In the genomic region with DNA sequence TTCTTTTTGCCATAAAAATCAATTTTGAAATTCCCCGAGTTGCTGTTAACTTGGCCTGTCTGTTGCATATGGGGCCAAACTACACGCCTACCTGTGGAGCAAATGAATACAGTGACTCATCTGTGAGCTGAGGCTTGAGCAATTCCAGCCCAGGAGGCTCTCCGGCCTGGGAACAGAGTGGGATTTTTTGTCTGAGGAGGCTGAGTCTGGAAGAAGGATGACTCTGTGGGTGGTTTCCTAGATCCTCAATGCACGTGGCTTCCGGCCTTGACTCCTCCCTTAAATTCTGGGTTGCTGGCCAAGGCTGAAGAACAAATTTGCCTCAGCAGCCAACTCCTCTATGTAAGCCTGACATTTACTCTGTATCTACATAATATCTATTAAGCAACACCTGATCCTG, we compare ENCODE assay signal across 12 cellular contexts.
A peak's percentile ranks its signal among the peaks of the same experiment; 100 is the strongest.
DNase-seq lines count a peak whose midpoint lies in the region; ATAC-seq, FAIRE-seq and TF ChIP-seq lines count a peak whose summit lies in the region.
"Had no signal": no experiment of that assay in that cellular context is flagged by ENCODE, and none has a peak within 500 bp of the region (broad histone marks: within the 10 kb centered on the region; RNA-seq: fewer than 3 reads in every experiment).

No MANE protein-coding gene starts in this region.

- no peak for DNase-seq in GM12891 (ENCODE audit: insufficient read length, low spot score)
- DNase-seq in adipocyte (ENCODE audit: low read depth) = peak; percentile 44
- DNase-seq in left ventricle myocardium inferior = peak; percentile 47
- DNase-seq in sigmoid colon = peak; percentile 88
- DNase-seq in NCI-H510A (lab: John Stamatoyannopoulos, UW) = no peak
- DNase-seq: DMS79 treated with DMSO at 0.1 percent for 48 hours; head of caudate nucleus; NCI-H2227 treated with DMSO at 0.1 percent for 48 hours; stimulated activated naive CD8-positive, alpha-beta T cell treated with anti-CD3 and anti-CD28 coated beads, Interleukin-15, amount 100 ng/mL, for 72 hours had no signal

- no peaks in the 10 kb centered on the region for H3K36me3 ChIP-seq in adipocyte (ENCODE audit: control insufficient read depth, insufficient read depth, low read length, severe bottlenecking)
- H3K36me3 ChIP-seq in left ventricle myocardium inferior = no peaks in the 10 kb centered on the region
- H3K36me3 ChIP-seq in sigmoid colon = no peaks in the 10 kb centered on the region

- ATAC-seq in HG02852 (IDR thresholded peaks at IDR 0.05; ENCODE audit: unreplicated experiment) (no peak), HG03378 (IDR thresholded peaks at IDR 0.05; ENCODE audit: unreplicated experiment) (no peak), HG03565 (IDR thresholded peaks at IDR 0.05; ENCODE audit: unreplicated experiment) (no peak)
- ATAC-seq: stimulated activated naive CD8-positive, alpha-beta T cell treated with anti-CD3 and anti-CD28 coated beads, Interleukin-15, amount 100 ng/mL, for 72 hours had no signal

- H3K4me3 ChIP-seq in adipocyte (ENCODE audit: low read length) (no peak overlapping the region), left ventricle myocardium inferior (no peak overlapping the region), sigmoid colon (no peak overlapping the region)

- intact Hi-C loops in left ventricle myocardium inferior (cut with micrococcal nuclease) = no loop called here
- intact Hi-C loops in sigmoid colon (cut with DNase I) = no loop called here

- H3K27ac ChIP-seq in left ventricle myocardium inferior (replicated peaks) (peak overlapping the region; percentile 53), sigmoid colon (peak overlapping the region in 3 of 4 donors; percentile 20 to 62 (median 25))

- H3K27me3 ChIP-seq in adipocyte (replicated peaks; ENCODE audit: control insufficient read depth, insufficient read depth, low read length) = no peaks in the 10 kb centered on the region
- no peaks in the 10 kb centered on the region for H3K27me3 ChIP-seq in left ventricle myocardium inferior (ENCODE audit: low read depth)
- no peaks in the 10 kb centered on the region for H3K27me3 ChIP-seq in sigmoid colon

- TF ChIP-seq CTCF in left ventricle myocardium inferior (IDR thresholded peaks at IDR 0.05; ENCODE audit: borderline replicate concordance) (no peak), sigmoid colon (IDR thresholded peaks at IDR 0.05) (no peak)

- TF ChIP-seq POLR2A in GM12891 (IDR thresholded peaks at IDR 0.05; ENCODE audit: low read depth, low read length) (no peak), sigmoid colon (IDR thresholded peaks at IDR 0.05) (no peak)

- no peak overlapping the region for H3K9ac ChIP-seq in adipocyte (ENCODE audit: low read length)

- H3K9me3 ChIP-seq in adipocyte (ENCODE audit: control insufficient read depth, low read length) = no peaks in the 10 kb centered on the region
- H3K9me3 ChIP-seq in left ventricle myocardium inferior (replicated peaks) = peaks cover 10% of the 10 kb centered on the region
- H3K9me3 ChIP-seq in sigmoid colon = no peaks in the 10 kb centered on the region

- 75 to 85% methylated on average over 5 of the region's 5 CpGs for WGBS in sigmoid colon, 2 donors

- H3K4me1 ChIP-seq in adipocyte (ENCODE audit: control insufficient read depth, insufficient read depth, low read length) = peaks cover 23% of the 10 kb centered on the region
- H3K4me1 ChIP-seq in left ventricle myocardium inferior = peaks cover 13% of the 10 kb centered on the region
- peaks cover 0 to 5% (median 2%) of the 10 kb centered on the region in 4 donors for H3K4me1 ChIP-seq in sigmoid colon

- FAIRE-seq in GM12891 (lab: Jason Lieb, UNC) = peak; percentile 38

- no peak for TF ChIP-seq EP300 in sigmoid colon (IDR thresholded peaks at IDR 0.05)

TF ChIP-seq in GM12891, 5 proteins besides CTCF, POLR2A, EP300 and RAD21:
- no peak for TF ChIP-seq SPI1 (IDR thresholded peaks at IDR 0.05; ENCODE audit: low read depth, low read length)
- no peak for TF ChIP-seq TAF1 (IDR thresholded peaks at IDR 0.05; ENCODE audit: low read depth, low read length)
- no peak for TF ChIP-seq POLR2AphosphoS5 (IDR thresholded peaks at IDR 0.05; ENCODE audit: low read depth, low read length)

Comparison
In these comparisons a context has a peak if more than half of its experiments do, and no peak if none do; other contexts are left out.
1. DNase-seq: peak in adipocyte (single experiment), left ventricle myocardium inferior (single experiment) and sigmoid colon (single experiment); none in GM12891 (single experiment) and NCI-H510A (single experiment).